14 cellular contexts compared by ENCODE assay signal in genomic region chr16:27108051-27108770, GRCh38. TPM values are rescaled to one million over a fixed set of nuclear protein-coding genes. Genes with fewer than 3 reads are reported as not detected.
A peak's percentile ranks its signal among the peaks of the same experiment; 100 is the strongest.
DNase-seq lines count a peak whose midpoint lies in the region; ATAC-seq and TF ChIP-seq lines count a peak whose summit lies in the region.
"Had no signal": no experiment of that assay in that cellular context is flagged by ENCODE, and none has a peak within 500 bp of the region (broad histone marks: within the 10 kb centered on the region; RNA-seq: fewer than 3 reads in every experiment).

No MANE protein-coding gene starts in this region.

- TF ChIP-seq CTCF in type B pancreatic cell (conservative IDR thresholded peaks at IDR 0.05) (no peak), OCI-LY7 (conservative IDR thresholded peaks at IDR 0.05; ENCODE audit: low read length) (no peak)

- H3K4me1 ChIP-seq in OCI-LY7 (ENCODE audit: insufficient read depth, low read length, poor library complexity, severe bottlenecking): peaks cover 21% of the 10 kb centered on the region

- H2AFZ ChIP-seq in OCI-LY7 (ENCODE audit: low read length): no peak overlapping the region

- H3K4me1 Mint-ChIP-seq in activated T-cell treated with anti-CD3 and anti-CD28 coated beads, Interleukin-2, amount 50 U/mL, for 4 hours (ENCODE audit: low read depth): peaks cover 11% of the 10 kb centered on the region
- no peaks in the 10 kb centered on the region for H3K4me1 Mint-ChIP-seq in activated T-helper 17 cell treated with anti-CD3 and anti-CD28 coated beads, Interleukin-2, amount 50 U/mL, for 72 hours
- H3K4me1 Mint-ChIP-seq in naive B cell: peaks cover 19 to 31% (median 23%) of the 10 kb centered on the region in 3 donors
- H3K4me1 Mint-ChIP-seq in type B pancreatic cell (ENCODE audit: unreplicated experiment): no peaks in the 10 kb centered on the region

- peaks cover 3% of the 10 kb centered on the region for H3K27me3 Mint-ChIP-seq in activated T-cell treated with anti-CD3 and anti-CD28 coated beads, Interleukin-2, amount 50 U/mL, for 4 hours (ENCODE audit: low read depth)
- no peaks in the 10 kb centered on the region for H3K27me3 Mint-ChIP-seq in activated T-helper 17 cell treated with anti-CD3 and anti-CD28 coated beads, Interleukin-2, amount 50 U/mL, for 72 hours
- H3K27me3 Mint-ChIP-seq in naive B cell: peaks cover 0 to 4% (median 1%) of the 10 kb centered on the region in 3 donors
- peaks cover 15% of the 10 kb centered on the region for H3K27me3 Mint-ChIP-seq in type B pancreatic cell

- no peaks in the 10 kb centered on the region for H3K79me2 ChIP-seq in OCI-LY7 (ENCODE audit: insufficient read depth, low read depth, low read length)

- peak overlapping the region; percentile 19 for H3K4me3 Mint-ChIP-seq in activated T-cell treated with anti-CD3 and anti-CD28 coated beads, Interleukin-2, amount 50 U/mL, for 4 hours
- H3K4me3 Mint-ChIP-seq in activated T-helper 17 cell treated with anti-CD3 and anti-CD28 coated beads, Interleukin-2, amount 50 U/mL, for 72 hours: peak overlapping the region; percentile 16
- H3K4me3 Mint-ChIP-seq in naive B cell (peak overlapping the region in 5 of 8 donors; percentile 10 to 75 (median 31)), type B pancreatic cell (no peak overlapping the region)

- POLR2A ChIA-PET in OCI-LY7 (lab: Charles Lee): no interaction called here

- no TSS peak for BruUV-seq in OCI-LY7 (replicated peaks; lab: Mats Ljungman, UMichigan)

- intact Hi-C loops in OCI-LY7 (cut with micrococcal nuclease; ENCODE audit: unreplicated experiment): no loop called here

- no peak overlapping the region for H3K4me2 ChIP-seq in OCI-LY7 (ENCODE audit: low read length)
- H3K4me2 ChIP-seq: BLaER1 had no signal

- no peak overlapping the region for H3K27ac Mint-ChIP-seq in activated T-helper 17 cell treated with anti-CD3 and anti-CD28 coated beads, Interleukin-2, amount 50 U/mL, for 72 hours
- H3K27ac Mint-ChIP-seq in naive B cell (peak overlapping the region in 2 of 6 donors; percentile 26 to 87), type B pancreatic cell (no peak overlapping the region)

- H3K36me3 Mint-ChIP-seq in activated T-cell treated with anti-CD3 and anti-CD28 coated beads, Interleukin-2, amount 50 U/mL, for 4 hours (ENCODE audit: insufficient read depth): no peaks in the 10 kb centered on the region
- H3K36me3 Mint-ChIP-seq in activated T-helper 17 cell treated with anti-CD3 and anti-CD28 coated beads, Interleukin-2, amount 50 U/mL, for 72 hours (ENCODE audit: low read depth): no peaks in the 10 kb centered on the region
- H3K36me3 Mint-ChIP-seq in naive B cell (no peaks in the 10 kb centered on the region), type B pancreatic cell (no peaks in the 10 kb centered on the region)
- H3K36me3 Mint-ChIP-seq: CD8-positive, alpha-beta memory T cell had no signal

- H3K9me3 Mint-ChIP-seq in activated T-cell treated with anti-CD3 and anti-CD28 coated beads, Interleukin-2, amount 50 U/mL, for 4 hours: no peaks in the 10 kb centered on the region
- H3K9me3 Mint-ChIP-seq in activated T-helper 17 cell treated with anti-CD3 and anti-CD28 coated beads, Interleukin-2, amount 50 U/mL, for 72 hours: no peaks in the 10 kb centered on the region
- peaks cover 0 to under 1% (median 0%) of the 10 kb centered on the region in 7 donors for H3K9me3 Mint-ChIP-seq in naive B cell
- no peaks in the 10 kb centered on the region for H3K9me3 Mint-ChIP-seq in type B pancreatic cell
- H3K9me3 Mint-ChIP-seq: CD8-positive, alpha-beta memory T cell had no signal

- H3K27ac ChIP-seq in OCI-LY7 (ENCODE audit: low read depth, low read length, poor library complexity, severe bottlenecking): no peak overlapping the region
- H3K27ac ChIP-seq: BLaER1 had no signal

- no peak for DNase-seq in activated T-cell treated with anti-CD3 and anti-CD28 coated beads, Interleukin-2, amount 50 U/mL, for 4 hours
- no peak for DNase-seq in activated T-cell treated with anti-CD3 and anti-CD28 coated beads, Interleukin-2, amount 50 U/mL, for 48 hours
- DNase-seq in naive B cell (no peak), type B pancreatic cell (ENCODE audit: extremely low spot score, unreplicated experiment) (peak; percentile 53), DMS79 (lab: John Stamatoyannopoulos, UW) (no peak), OCI-LY7 (ENCODE audit: low spot score) (no peak), NCI-H524 treated with DMSO at 0.1 percent for 48 hours (lab: John Stamatoyannopoulos, UW) (no peak)
- DNase-seq: CD8-positive, alpha-beta memory T cell; DMS79 treated with DMSO at 0.1 percent for 48 hours; NCI-H187; NCI-H69 had no signal

- no peaks in the 10 kb centered on the region for H4K20me1 ChIP-seq in OCI-LY7 (ENCODE audit: insufficient read depth, low read length)
- H4K20me1 ChIP-seq: BLaER1 had no signal

- no peaks in the 10 kb centered on the region for H3K9me3 ChIP-seq in OCI-LY7 (ENCODE audit: low read length)

- H3K4me3 ChIP-seq in OCI-LY7 (ENCODE audit: low read depth, low read length, poor library complexity, severe bottlenecking): no peak overlapping the region
- H3K4me3 ChIP-seq: BLaER1 had no signal

- CTCF ChIA-PET in OCI-LY7 (lab: Charles Lee; ENCODE audit: unreplicated experiment): no interaction called here

- H3K9me2 ChIP-seq in OCI-LY7 (ENCODE audit: insufficient read depth, low read length): no peaks in the 10 kb centered on the region

- no peaks in the 10 kb centered on the region for H3K36me3 ChIP-seq in OCI-LY7 (ENCODE audit: insufficient read depth, low read length)
- H3K36me3 ChIP-seq: BLaER1 had no signal

- ATAC-seq in activated T-cell treated with anti-CD3 and anti-CD28 coated beads, Interleukin-2, amount 50 U/mL, for 4 hours: no peak
- ATAC-seq in activated T-helper 17 cell treated with anti-CD3 and anti-CD28 coated beads, Interleukin-2, amount 50 U/mL, for 72 hours (replicated peaks): no peak
- ATAC-seq in naive B cell (ENCODE audit: low read depth in 2 of 2): no peak
- ATAC-seq: HCT116 had no signal

RNA-seq across cellular contexts. Expression of gene C16orf82, which starts 41.5 kb away (rescaled TPM):
- not detected for total RNA-seq in activated T-cell treated with anti-CD3 and anti-CD28 coated beads, Interleukin-2, amount 50 U/mL, for 4 hours
- not detected for total RNA-seq in activated T-helper 17 cell treated with anti-CD3 and anti-CD28 coated beads, Interleukin-2, amount 50 U/mL, for 72 hours
- polyA plus RNA-seq in naive B cell (ENCODE audit: low read depth in 6 of 6): not detected
- 0.43 TPM in 1 of 2 replicates, not detected in the other for total RNA-seq in type B pancreatic cell (ENCODE audit: low replicate concordance)
- not detected in 2 replicates for total RNA-seq in OCI-LY7 (2014; rRNA removed; shearing (Covaris generic))
- not detected in 2 replicates for total RNA-seq in OCI-LY7 (2022)
- total RNA-seq: CD8-positive, alpha-beta memory T cell had no signal
- polyA plus RNA-seq: CD8-positive, alpha-beta memory T cell had no signal
